ENCODE assay signal across 8 cellular contexts in genomic region chrX:7927259-7928167, GRCh38. TPM values are rescaled to one million over a fixed set of nuclear protein-coding genes. Genes with fewer than 3 reads are reported as not detected.
DNase-seq lines count a peak whose midpoint lies in the region; ATAC-seq, FAIRE-seq and TF ChIP-seq lines count a peak whose summit lies in the region.

Gene PNPLA4, minus strand, starts transcription at chrX:7927413. Its CDS starts 1,294 bp downstream, at chrX:7926119.

- ATAC-seq in HG02571 (IDR thresholded peaks at IDR 0.05; ENCODE audit: unreplicated experiment), result peak; percentile 90
- ATAC-seq in left colon, result peak; percentile 97

- peak; percentile 95 for FAIRE-seq in colon (lab: Jason Lieb, UNC)

- intact Hi-C loops in left colon (cut with DNase I, micrococcal nuclease), result no loop called here

- TF ChIP-seq CTCF in GM10266 (IDR thresholded peaks at IDR 0.05; ENCODE audit: control insufficient read depth, insufficient read depth, low read depth, missing control alignments), result peak; percentile 28

- DNase-seq in GM10266 (ENCODE audit: extremely low spot score) (peak; percentile 64), NCI-H1930 (lab: John Stamatoyannopoulos, UW) (peak; percentile 70 to 77), left colon (peak; percentile 91 to 94), NCI-H1436 treated with DMSO at 0.1 percent for 48 hours (lab: John Stamatoyannopoulos, UW) (no peak)
- DNase-seq in activated CD4-positive, alpha-beta T cell treated with anti-CD3 and anti-CD28 coated beads for 48 hours, result peak; percentile 86
- DNase-seq in stimulated activated CD4-positive, alpha-beta T cell treated with anti-CD3 and anti-CD28 coated beads, Interleukin-1b, Interleukin-23, amount 100 ng/mL, for 4 hours (ENCODE audit: low read depth in 2 of 2), result peak; percentile 72 to 79

RNA-seq across cellular contexts. Expression of gene PNPLA4, which starts in this region (rescaled TPM):
- total RNA-seq in left colon, result 10 to 100 TPM; 31.0 to 35.0 TPM
